In the genomic region with DNA sequence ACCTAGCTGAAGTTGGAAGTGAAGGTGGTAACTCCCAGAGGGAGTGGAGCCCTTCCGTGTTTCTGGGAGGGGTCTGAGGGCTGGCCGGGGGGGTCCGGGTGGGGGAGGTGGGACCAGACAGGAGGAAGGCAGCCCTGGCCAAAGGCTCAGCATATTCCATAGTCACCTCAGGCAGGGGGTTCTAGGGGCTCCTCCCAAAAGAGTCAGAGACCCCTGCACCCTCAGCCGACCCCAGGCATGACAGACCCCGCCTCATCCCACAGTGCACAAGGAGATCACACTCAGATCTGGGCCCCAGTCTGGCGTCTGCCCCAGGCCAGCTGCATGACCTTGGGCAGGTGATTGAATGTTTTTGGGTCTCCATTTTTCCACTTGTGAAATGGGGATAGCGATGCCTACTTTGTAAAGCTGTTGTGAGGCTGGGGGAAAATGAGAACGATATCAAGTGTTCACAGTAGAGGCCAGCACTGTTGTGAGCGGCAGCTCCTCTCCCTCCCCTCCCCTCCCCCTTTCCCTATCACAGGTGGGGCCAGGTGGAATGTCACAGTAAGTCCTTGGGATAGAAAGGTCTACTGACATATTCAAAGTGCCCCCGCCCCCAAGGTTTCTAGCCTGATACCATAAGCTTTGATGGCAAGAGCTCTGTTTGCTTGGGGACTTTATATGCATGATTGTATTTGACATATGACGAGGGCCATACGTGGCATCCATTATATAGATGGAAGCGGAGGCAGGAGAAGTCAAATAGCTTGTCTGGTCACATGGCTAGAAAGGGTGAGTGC, we compare ENCODE assay signal across 8 cellular contexts. TPM values are rescaled to one million over a fixed set of nuclear protein-coding genes. Genes with fewer than 3 reads are reported as not detected.
DNase-seq lines count a peak whose midpoint lies in the region; ATAC-seq and TF ChIP-seq lines count a peak whose summit lies in the region.

No MANE protein-coding gene starts in this region.

- DNase-seq in activated CD4-positive, alpha-beta T cell treated with anti-CD3 and anti-CD28 coated beads, Interleukin-2, amount 10 ng/mL, durations not matched to agents 24 days and 14 days: peak; percentile 67
- DNase-seq in activated CD4-positive, alpha-beta T cell treated with anti-CD3 and anti-CD28 coated beads, Interleukin-2, amount 50 U/mL, for 4 hours: no peak
- no peak for DNase-seq in left lung
- DNase-seq in thoracic aorta (ENCODE audit: low spot score): no peak
- DNase-seq in KG1 (lab: John Stamatoyannopoulos, UW): no peak
- no peak for DNase-seq in NCI-H345 treated with DMSO at 0.1 percent for 48 hours (lab: John Stamatoyannopoulos, UW; ENCODE audit: unreplicated experiment)

- no peak for ATAC-seq in left lung
- no peak for ATAC-seq in thoracic aorta (ENCODE audit: insufficient number of reproducible peaks, low FRiP score, low read depth)
- ATAC-seq in GM21360 (IDR thresholded peaks at IDR 0.05; ENCODE audit: unreplicated experiment): no peak

- no peaks in the 10 kb centered on the region for H3K27me3 Mint-ChIP-seq in activated CD4-positive, alpha-beta T cell treated with anti-CD3 and anti-CD28 coated beads, Interleukin-2, amount 10 ng/mL, durations not matched to agents 24 days and 14 days
- no peaks in the 10 kb centered on the region for H3K27me3 Mint-ChIP-seq in activated naive CD8-positive, alpha-beta T cell

- H3K4me1 ChIP-seq in left lung (peaks cover 36 to 98% of the 10 kb centered on the region in 2 donors), thoracic aorta (ENCODE audit: control insufficient read depth in 1 of 2, low read depth in 2 of 2) (peaks cover 33 to 47% of the 10 kb centered on the region in 2 donors)

- no peaks in the 10 kb centered on the region for H3K36me3 Mint-ChIP-seq in activated CD4-positive, alpha-beta T cell treated with anti-CD3 and anti-CD28 coated beads, Interleukin-2, amount 10 ng/mL, durations not matched to agents 24 days and 14 days (ENCODE audit: low read depth)
- H3K36me3 Mint-ChIP-seq in activated naive CD8-positive, alpha-beta T cell: no peaks in the 10 kb centered on the region

- H3K36me3 ChIP-seq in left lung (no peaks in the 10 kb centered on the region), thoracic aorta (no peaks in the 10 kb centered on the region)

- peak overlapping the region; percentile 85 for H3K4me3 Mint-ChIP-seq in activated CD4-positive, alpha-beta T cell treated with anti-CD3 and anti-CD28 coated beads, Interleukin-2, amount 10 ng/mL, durations not matched to agents 24 days and 14 days
- H3K4me3 Mint-ChIP-seq in activated naive CD8-positive, alpha-beta T cell: peak overlapping the region; percentile 89

- H3K27me3 ChIP-seq in left lung (no peaks in the 10 kb centered on the region), thoracic aorta (replicated peaks; ENCODE audit: insufficient read depth) (no peaks in the 10 kb centered on the region)

- H3K27ac Mint-ChIP-seq in activated CD4-positive, alpha-beta T cell treated with anti-CD3 and anti-CD28 coated beads, Interleukin-2, amount 10 ng/mL, durations not matched to agents 24 days and 14 days: peak overlapping the region; percentile 99
- peak overlapping the region; percentile 100 for H3K27ac Mint-ChIP-seq in activated naive CD8-positive, alpha-beta T cell

- H3K4me3 ChIP-seq in left lung: no peak overlapping the region
- H3K4me3 ChIP-seq in thoracic aorta: no peak overlapping the region

- intact Hi-C loops in activated CD4-positive, alpha-beta T cell treated with anti-CD3 and anti-CD28 coated beads, Interleukin-2, amount 10 ng/mL, durations not matched to agents 24 days and 14 days (cut with micrococcal nuclease): loop anchor here (5.0 kb wide), 1 partner anchor 104 kb away; a partner anchor contains a TSS
- intact Hi-C loops in left lung (cut with DNase I): no loop called here

- H3K4me1 Mint-ChIP-seq in activated CD4-positive, alpha-beta T cell treated with anti-CD3 and anti-CD28 coated beads, Interleukin-2, amount 10 ng/mL, durations not matched to agents 24 days and 14 days: peaks cover 51% of the 10 kb centered on the region
- peaks cover 72% of the 10 kb centered on the region for H3K4me1 Mint-ChIP-seq in activated naive CD8-positive, alpha-beta T cell (ENCODE audit: low read depth)

- H3K9me3 Mint-ChIP-seq in activated CD4-positive, alpha-beta T cell treated with anti-CD3 and anti-CD28 coated beads, Interleukin-2, amount 10 ng/mL, durations not matched to agents 24 days and 14 days: no peaks in the 10 kb centered on the region
- no peaks in the 10 kb centered on the region for H3K9me3 Mint-ChIP-seq in activated naive CD8-positive, alpha-beta T cell (ENCODE audit: low read depth)

- no peaks in the 10 kb centered on the region for H3K9me3 ChIP-seq in left lung
- no peaks in the 10 kb centered on the region for H3K9me3 ChIP-seq in thoracic aorta

- TF ChIP-seq CTCF in left lung (IDR thresholded peaks at IDR 0.05): no peak
- no peak for TF ChIP-seq CTCF in thoracic aorta (IDR thresholded peaks at IDR 0.05)

- H3K27ac ChIP-seq in left lung (peak overlapping the region; percentile 92 to 93), thoracic aorta (peak overlapping the region; percentile 75 to 76)

RNA-seq across cellular contexts. Expression of a gene that starts 33.3 kb away (rescaled TPM):
- 32.5 and 35.1 TPM in 2 replicates for total RNA-seq in activated CD4-positive, alpha-beta T cell treated with anti-CD3 and anti-CD28 coated beads, Interleukin-2, amount 10 ng/mL, durations not matched to agents 24 days and 14 days
- total RNA-seq in left lung (10 to 100 TPM; 30.9 to 38.9 TPM), thoracic aorta (10 to 100 TPM; 33.3 to 39.5 TPM)

RNA-seq across cellular contexts. Expression of a gene that starts 47.7 kb away (rescaled TPM):
- total RNA-seq in activated CD4-positive, alpha-beta T cell treated with anti-CD3 and anti-CD28 coated beads, Interleukin-2, amount 10 ng/mL, durations not matched to agents 24 days and 14 days: 260 and 271 TPM in 2 replicates
- total RNA-seq in left lung: 10 to 100 TPM; 40.7 to 73.8 TPM
- total RNA-seq in thoracic aorta: 100 to 1,000 TPM; 163 to 374 TPM
